In the genomic region with DNA sequence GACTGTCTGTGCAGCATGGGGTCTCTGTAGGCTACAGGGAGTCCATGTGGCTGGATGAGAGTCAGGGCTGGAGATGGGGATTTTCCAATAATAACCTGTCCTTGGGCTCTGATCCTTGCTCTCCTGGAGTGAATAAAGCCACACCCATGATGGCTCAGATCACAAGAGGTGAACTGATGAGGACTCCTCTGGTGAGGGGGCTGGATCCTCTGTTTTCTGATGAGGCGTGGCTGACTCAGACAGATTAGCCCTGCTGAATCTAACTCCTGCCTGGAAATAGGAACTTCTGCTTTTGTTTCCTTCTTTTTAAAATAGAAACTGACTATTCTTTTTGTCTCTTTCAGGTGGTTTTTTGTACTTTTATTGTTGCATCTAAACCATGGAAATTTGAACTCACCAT, we compare ENCODE assay signal across 24 cellular contexts. TPM values are rescaled to one million over a fixed set of nuclear protein-coding genes. Genes with fewer than 3 reads are reported as not detected.
DNase-seq lines count a peak whose midpoint lies in the region; ATAC-seq and TF ChIP-seq lines count a peak whose summit lies in the region.
"Had no signal": no experiment of that assay in that cellular context is flagged by ENCODE, and none has a peak within 500 bp of the region (broad histone marks: within the 10 kb centered on the region; RNA-seq: fewer than 3 reads in every experiment).

No MANE protein-coding gene starts in this region.

- no peak overlapping the region for H3K4ac ChIP-seq in neuronal stem cell (ENCODE audit: low read length)

- H3K18ac ChIP-seq in neuronal stem cell (ENCODE audit: low read length), result peak overlapping the region; percentile 13

- H3K14ac ChIP-seq in neuronal stem cell (ENCODE audit: low read length), result no peak overlapping the region

- dilution Hi-C loops in mammary epithelial cell (cut with HindIII; ENCODE audit: low sequenced_read_pairs), result no loop called here

- H2AFZ ChIP-seq in mammary epithelial cell (ENCODE audit: low read depth, low read length), result peak overlapping the region; percentile 32
- no peak overlapping the region for H2AFZ ChIP-seq in neuronal stem cell (ENCODE audit: low read length)

- H3K27ac ChIP-seq in mammary epithelial cell (ENCODE audit: insufficient read depth, low read depth, low read length) (peak overlapping the region; percentile 0), neuronal stem cell (replicated peaks; ENCODE audit: low read length) (no peak overlapping the region)
- H3K27ac ChIP-seq: 22Rv1, C4-2B had no signal

- no peak overlapping the region for H2BK120ac ChIP-seq in neuronal stem cell (ENCODE audit: low read depth, low read length)

- H4K8ac ChIP-seq in neuronal stem cell (ENCODE audit: low read depth, low read length), result no peak overlapping the region

- in situ Hi-C loops in mammary epithelial cell (cut with MboI; ENCODE audit: low sequenced_read_pairs in 2 of 2), result no loop called here

- H3K9me3 ChIP-seq in mammary epithelial cell (replicated peaks; ENCODE audit: insufficient read depth, low read length) (no peaks in the 10 kb centered on the region), neuronal stem cell (replicated peaks in 1 of 2; ENCODE audit: control insufficient read depth in 2 of 2, insufficient read depth in 1 of 2, low read depth in 1 of 2, low read length in 2 of 2) (peaks cover 0 to 3% of the 10 kb centered on the region in 2 donors)

- no peak overlapping the region for H2BK5ac ChIP-seq in neuronal stem cell (ENCODE audit: low read length)

- TF ChIP-seq CTCF in mammary epithelial cell (conservative IDR thresholded peaks at IDR 0.05 in 1 of 2, IDR thresholded peaks at IDR 0.05 in 1 of 2; ENCODE audit: extremely low read depth in 1 of 2, insufficient read depth in 1 of 2, low read depth in 1 of 2, low read length in 2 of 2), result no peak

- peaks cover 16% of the 10 kb centered on the region for H3K4me1 ChIP-seq in mammary epithelial cell (ENCODE audit: insufficient read depth, low read length)
- H3K4me1 ChIP-seq in neuronal stem cell (ENCODE audit: control insufficient read depth in 2 of 2, insufficient read depth in 1 of 2, low read depth in 1 of 2, low read length in 2 of 2), result peaks cover 0 to 4% of the 10 kb centered on the region in 2 donors

- no peaks in the 10 kb centered on the region for H3K36me3 ChIP-seq in mammary epithelial cell (ENCODE audit: insufficient read depth, low read length)
- no peaks in the 10 kb centered on the region for H3K36me3 ChIP-seq in neuronal stem cell (replicated peaks in 1 of 2; ENCODE audit: control insufficient read depth in 2 of 2, insufficient read depth in 2 of 2, low read length in 2 of 2)

- H3K79me2 ChIP-seq in mammary epithelial cell (ENCODE audit: insufficient read depth, low read length), result no peaks in the 10 kb centered on the region

- H3K27me3 ChIP-seq in mammary epithelial cell (ENCODE audit: insufficient read depth, low read length), result no peaks in the 10 kb centered on the region
- peaks cover 0 to 28% (median 0%) of the 10 kb centered on the region in 3 experiments for H3K27me3 ChIP-seq in neuronal stem cell (ENCODE audit: control insufficient read depth in 3 of 3, insufficient read depth in 3 of 3, low read depth in 1 of 3, low read length in 3 of 3)

- no peak overlapping the region for H3K9ac ChIP-seq in mammary epithelial cell (ENCODE audit: insufficient read depth, low read length)
- H3K9ac ChIP-seq in neuronal stem cell (ENCODE audit: low read depth, low read length, poor library complexity), result no peak overlapping the region

- no peak overlapping the region for H2AK5ac ChIP-seq in neuronal stem cell (ENCODE audit: low read depth, low read length)

- H3K79me1 ChIP-seq in neuronal stem cell (ENCODE audit: low read depth, low read length), result no peaks in the 10 kb centered on the region

- no TSS peak for BruUV-seq in mammary epithelial cell (replicated peaks; lab: Mats Ljungman, UMichigan)

- DNase-seq in NCI-H345 (lab: John Stamatoyannopoulos, UW) (peak; percentile 31), NCI-H345 treated with DMSO at 0.1 percent for 48 hours (lab: John Stamatoyannopoulos, UW; ENCODE audit: unreplicated experiment) (no peak), NOMO-1 treated with DMSO at 0.1 percent for 48 hours (lab: John Stamatoyannopoulos, UW; ENCODE audit: unreplicated experiment) (peak; percentile 79), mammary epithelial cell (peak; percentile 69), neuronal stem cell (ENCODE audit: low spot score) (no peak)
- DNase-seq in activated naive CD4-positive, alpha-beta T cell (lab: John Stamatoyannopoulos, UW), result no peak
- DNase-seq in activated effector memory CD4-positive, alpha-beta T cell treated with Interleukin-2 at 50 U/mL for 16 hours, result no peak
- DNase-seq: activated CD4-positive, alpha-beta T cell treated with anti-CD3 and anti-CD28 coated beads, Interleukin-2, amount 10 ng/mL, durations not matched to agents 24 days and 14 days; activated CD8-positive, alpha-beta memory T cell treated with anti-CD3 and anti-CD28 coated beads, Interleukin-2, amount 50 U/mL, for 48 hours; cortex of kidney; DND-41; glutamatergic neuron; NCI-H1436 treated with DMSO at 0.1 percent for 48 hours; NCI-H526; retina; stimulated activated CD4-positive, alpha-beta T cell treated with anti-CD3 and anti-CD28 coated beads, Interleukin-15, amount 100 ng/mL, for 24 hours; T-helper 9 cell had no signal

- H3K23ac ChIP-seq in neuronal stem cell (ENCODE audit: low read depth, low read length, poor library complexity), result no peak overlapping the region

- H3K4me2 ChIP-seq in mammary epithelial cell (ENCODE audit: insufficient read depth, low read depth, low read length) (peak overlapping the region; percentile 58), neuronal stem cell (ENCODE audit: insufficient read depth, low read length, poor library complexity, severe bottlenecking) (no peak overlapping the region)

- no peak overlapping the region for H2BK12ac ChIP-seq in neuronal stem cell (ENCODE audit: low read length)

- no peak overlapping the region for H4K91ac ChIP-seq in neuronal stem cell (ENCODE audit: low read depth, low read length, poor library complexity)

- intact Hi-C loops in mammary epithelial cell (cut with micrococcal nuclease), result no loop called here

- H2BK15ac ChIP-seq in neuronal stem cell (ENCODE audit: low read length), result no peak overlapping the region

- ATAC-seq in GM19035 (IDR thresholded peaks at IDR 0.05; ENCODE audit: unreplicated experiment), result no peak
- ATAC-seq: K562 had no signal

- CTCF ChIA-PET in mammary epithelial cell (lab: Charles Lee; ENCODE audit: low non-redundant PET), result no interaction called here

- WGBS in mammary epithelial cell (ENCODE audit: low coverage, missing lambda C conversion rate), result 17% methylated on average over 1 of the region's 1 CpG
- no CpG with 5 or more reads among the region's 1 CpG for WGBS in neuronal stem cell (ENCODE audit: extremely low coverage in 2 of 2, insufficient read length in 2 of 2, insufficient replicate concordance in 1 of 2), 2 donors

- H3K4me3 ChIP-seq in mammary epithelial cell (replicated peaks in 1 of 3; ENCODE audit: insufficient read depth in 1 of 3, low read depth in 2 of 3, low read length in 3 of 3) (no peak overlapping the region), neuronal stem cell (ENCODE audit: low read length in 2 of 2) (no peak overlapping the region)
- H3K4me3 ChIP-seq: K562 had no signal

- H4K20me1 ChIP-seq in mammary epithelial cell (ENCODE audit: insufficient read depth, low read length), result no peaks in the 10 kb centered on the region

RNA-seq across cellular contexts. Expression of a gene that starts 27.0 kb away (rescaled TPM):
- not detected for total RNA-seq in mammary epithelial cell
- not detected for polyA plus RNA-seq in mammary epithelial cell
- not detected for polyA minus RNA-seq in mammary epithelial cell
- polyA plus RNA-seq in neuronal stem cell (2013, experiment 1 of 2), result not detected
- polyA plus RNA-seq in neuronal stem cell (2013, experiment 2 of 2), result not detected
- total RNA-seq: activated CD4-positive, alpha-beta T cell treated with anti-CD3 and anti-CD28 coated beads, Interleukin-2, amount 10 ng/mL, durations not matched to agents 24 days and 14 days; epithelial cell of proximal tubule; K562; mesothelial cell of epicardium; urinary bladder had no signal
- polyA plus RNA-seq: K562, urinary bladder had no signal

RNA-seq across cellular contexts. Expression of a gene that starts 50.4 kb away (rescaled TPM):
- total RNA-seq in mammary epithelial cell, result not detected
- polyA plus RNA-seq in mammary epithelial cell, result not detected
- polyA minus RNA-seq in mammary epithelial cell, result not detected
- polyA plus RNA-seq in neuronal stem cell (2013, experiment 1 of 2), result not detected
- not detected for polyA plus RNA-seq in neuronal stem cell (2013, experiment 2 of 2)
- total RNA-seq: activated CD4-positive, alpha-beta T cell treated with anti-CD3 and anti-CD28 coated beads, Interleukin-2, amount 10 ng/mL, durations not matched to agents 24 days and 14 days; epithelial cell of proximal tubule; K562; mesothelial cell of epicardium; urinary bladder had no signal
- polyA plus RNA-seq: K562, urinary bladder had no signal

Comparison
In these comparisons a context has a peak if more than half of its experiments do, and no peak if none do; other contexts are left out.
1. DNase-seq: peak in NCI-H345 (single experiment), NOMO-1 treated with DMSO at 0.1 percent for 48 hours (single experiment) and mammary epithelial cell (single experiment); none in NCI-H345 treated with DMSO at 0.1 percent for 48 hours (single experiment), neuronal stem cell (single experiment), activated naive CD4-positive, alpha-beta T cell (0 of 4) and activated effector memory CD4-positive, alpha-beta T cell treated with Interleukin-2 at 50 U/mL for 16 hours (single experiment).